ENCODE assay signal across 10 cellular contexts in the genomic region with DNA sequence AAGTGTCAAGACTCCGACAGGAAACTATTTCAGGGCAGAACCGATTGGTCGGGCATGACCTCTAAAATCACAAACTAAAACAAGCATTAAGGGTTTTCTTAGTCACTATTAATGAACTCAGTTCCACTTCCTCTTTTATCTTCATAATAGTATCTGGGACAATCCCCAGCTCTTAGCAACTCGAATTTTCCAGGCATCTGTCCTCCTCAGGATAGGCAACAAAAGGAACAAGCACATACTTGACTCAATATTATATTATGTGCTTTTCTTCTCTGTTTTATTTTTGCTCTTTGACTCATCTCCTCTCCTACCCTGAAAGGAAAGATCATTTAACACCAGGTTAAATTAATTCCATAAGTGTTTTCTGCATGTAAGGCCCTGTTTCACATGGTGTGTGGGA.
DNase-seq lines count a peak whose midpoint lies in the region; ATAC-seq and FAIRE-seq lines count a peak whose summit lies in the region.
"Had no signal": no experiment of that assay in that cellular context is flagged by ENCODE, and none has a peak within 500 bp of the region (broad histone marks: within the 10 kb centered on the region; RNA-seq: fewer than 3 reads in every experiment).

No MANE protein-coding gene starts in this region.

- H3K9me3 Mint-ChIP-seq in activated naive CD4-positive, alpha-beta T cell treated with anti-CD3 and anti-CD28 coated beads for 36 hours: peaks cover 3% of the 10 kb centered on the region

- CTCF ChIA-PET in activated naive CD4-positive, alpha-beta T cell treated with anti-CD3 and anti-CD28 coated beads for 36 hours (lab: Charles Lee): no interaction called here

- no peaks in the 10 kb centered on the region for H3K27me3 ChIP-seq in adipocyte (replicated peaks; ENCODE audit: control insufficient read depth, insufficient read depth, low read length)

- H3K4me3 ChIP-seq in adipocyte (ENCODE audit: low read length): no peak overlapping the region

- H3K36me3 Mint-ChIP-seq in activated naive CD4-positive, alpha-beta T cell treated with anti-CD3 and anti-CD28 coated beads for 36 hours (ENCODE audit: low read depth): no peaks in the 10 kb centered on the region

- no peak for FAIRE-seq in GM19239 (lab: Jason Lieb, UNC)

- no peaks in the 10 kb centered on the region for H3K4me1 Mint-ChIP-seq in activated naive CD4-positive, alpha-beta T cell treated with anti-CD3 and anti-CD28 coated beads for 36 hours (ENCODE audit: low read depth)

- H3K9me3 ChIP-seq in adipocyte (ENCODE audit: control insufficient read depth, low read length): no peaks in the 10 kb centered on the region

- ATAC-seq in HG03064 (IDR thresholded peaks at IDR 0.05; ENCODE audit: low read depth, unreplicated experiment) (peak; percentile 64), Right ventricle myocardium inferior (no peak)

- no peak overlapping the region for H3K9ac ChIP-seq in adipocyte (ENCODE audit: low read length)

- peak; percentile 40 for DNase-seq in AG20443 (ENCODE audit: low spot score)
- DNase-seq in GM19239 (ENCODE audit: insufficient read length, low spot score): peak; percentile 2
- DNase-seq in adipocyte (ENCODE audit: low read depth): peak; percentile 10
- no peak for DNase-seq in GDM1 (lab: John Stamatoyannopoulos, UW)
- DNase-seq in activated naive CD4-positive, alpha-beta T cell treated with anti-CD3 and anti-CD28 coated beads for 36 hours: no peak
- no peak for DNase-seq in Right ventricle myocardium inferior (ENCODE audit: missing footprints)
- no peak for DNase-seq in UCSD-AML1 (lab: John Stamatoyannopoulos, UW; ENCODE audit: unreplicated experiment)
- DNase-seq: stimulated activated CD4-positive, alpha-beta T cell treated with anti-CD3 and anti-CD28 coated beads, Interleukin-12 subunit alpha, Interleukin-12 subunit beta, amount 100 ng/mL, for 4 hours had no signal

- H3K27ac Mint-ChIP-seq in activated naive CD4-positive, alpha-beta T cell treated with anti-CD3 and anti-CD28 coated beads for 36 hours: no peak overlapping the region
- H3K27ac Mint-ChIP-seq: B cell had no signal

- no peak overlapping the region for H3K4me3 Mint-ChIP-seq in activated naive CD4-positive, alpha-beta T cell treated with anti-CD3 and anti-CD28 coated beads for 36 hours
- H3K4me3 Mint-ChIP-seq: B cell had no signal

- H3K27me3 Mint-ChIP-seq in activated naive CD4-positive, alpha-beta T cell treated with anti-CD3 and anti-CD28 coated beads for 36 hours (ENCODE audit: low read depth): no peaks in the 10 kb centered on the region

- peaks cover 33% of the 10 kb centered on the region for H3K4me1 ChIP-seq in adipocyte (ENCODE audit: control insufficient read depth, insufficient read depth, low read length)

- intact Hi-C loops in activated naive CD4-positive, alpha-beta T cell treated with anti-CD3 and anti-CD28 coated beads for 36 hours (cut with micrococcal nuclease): no loop called here
- intact Hi-C loops in Right ventricle myocardium inferior (cut with DNase I): no loop called here

- no peaks in the 10 kb centered on the region for H3K36me3 ChIP-seq in adipocyte (ENCODE audit: control insufficient read depth, insufficient read depth, low read length, severe bottlenecking)

Comparison
In these comparisons a context has a peak if more than half of its experiments do, and no peak if none do; other contexts are left out.
1. DNase-seq: peak in AG20443 (single experiment), GM19239 (single experiment) and adipocyte (single experiment); none in GDM1 (single experiment), activated naive CD4-positive, alpha-beta T cell treated with anti-CD3 and anti-CD28 coated beads for 36 hours (single experiment), Right ventricle myocardium inferior (single experiment) and UCSD-AML1 (single experiment).